ENCODE assay signal across 11 cellular contexts in the genomic region with DNA sequence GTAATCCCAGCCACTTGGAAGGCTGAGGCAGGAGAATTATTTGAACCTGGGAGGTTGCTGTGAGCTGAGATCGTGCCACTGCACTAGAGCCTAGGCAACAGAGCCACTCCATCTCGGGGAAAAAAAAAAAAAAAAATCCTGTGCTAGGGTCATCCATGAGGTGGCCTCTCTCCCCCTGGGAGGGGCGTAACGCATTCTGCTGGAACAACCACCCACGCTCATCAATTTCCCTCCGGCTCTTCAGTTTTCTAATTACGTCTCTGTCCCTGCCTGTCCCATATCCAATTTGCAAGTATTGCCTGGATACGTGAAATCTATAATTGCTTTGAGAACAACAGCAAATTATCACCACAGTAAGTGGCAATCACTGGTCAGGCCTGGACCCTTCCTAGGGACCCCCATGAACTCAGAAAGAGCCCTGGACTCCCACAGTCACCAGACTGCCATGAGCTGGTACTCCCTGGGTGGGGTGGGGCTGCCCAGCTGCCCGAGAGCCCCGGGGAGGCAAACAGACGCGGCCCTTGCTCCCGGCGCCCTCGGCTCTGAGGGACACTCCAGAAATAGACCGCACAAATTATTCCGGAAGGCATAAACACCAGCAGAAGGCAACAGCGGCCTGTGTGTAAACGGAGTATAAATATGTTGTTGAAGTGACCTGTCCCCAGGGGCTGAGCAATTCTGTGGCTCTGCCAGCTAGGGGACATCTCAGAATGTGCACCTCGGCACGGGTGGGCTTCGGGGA. TPM values are rescaled to one million over a fixed set of nuclear protein-coding genes. Genes with fewer than 3 reads are reported as not detected.
A peak's percentile ranks its signal among the peaks of the same experiment; 100 is the strongest.
DNase-seq lines count a peak whose midpoint lies in the region; ATAC-seq and TF ChIP-seq lines count a peak whose summit lies in the region.
"Not testable (repeated sequence)": the region's sequence is repeated elsewhere in the genome, so short reads cannot be mapped to it uniquely, and the experiment has no call there.
"Had no signal": no experiment of that assay in that cellular context is flagged by ENCODE, and none has a peak within 500 bp of the region (broad histone marks: within the 10 kb centered on the region; RNA-seq: fewer than 3 reads in every experiment).

No MANE protein-coding gene starts in this region.

- not testable (repeated sequence) for TF ChIP-seq CTCF in brain (conservative IDR thresholded peaks at IDR 0.05); glutamatergic neuron (IDR thresholded peaks at IDR 0.05; ENCODE audit: partially characterized antibody, unreplicated experiment)

- intact Hi-C loops in left colon (cut with DNase I, micrococcal nuclease), result not testable (repeated sequence)

- peaks cover 38% of the 10 kb centered on the region for H3K4me1 Mint-ChIP-seq in brain
- not testable (repeated sequence) for H3K4me1 Mint-ChIP-seq in glutamatergic neuron (ENCODE audit: low read depth, unreplicated experiment)

- H3K27me3 Mint-ChIP-seq in brain, result not testable (repeated sequence)
- H3K27me3 Mint-ChIP-seq in glutamatergic neuron (ENCODE audit: unreplicated experiment), result peaks cover 14% of the 10 kb centered on the region

- H3K4me3 Mint-ChIP-seq in brain, result peak overlapping the region in 2 of 5 experiments; percentile 10 to 57
- peak overlapping the region; percentile 77 for H3K4me3 Mint-ChIP-seq in glutamatergic neuron (ENCODE audit: unreplicated experiment)

- ATAC-seq in left colon, result peak; percentile 42

- peak overlapping the region; percentile 86 for H3K27ac ChIP-seq in temporal lobe (ENCODE audit: low read depth, low read length)

- not testable (repeated sequence) for H3K9me3 Mint-ChIP-seq in brain; glutamatergic neuron (ENCODE audit: unreplicated experiment)

- DNase-seq in DMS153 treated with DMSO at 0.1 percent for 48 hours (lab: John Stamatoyannopoulos, UW; ENCODE audit: unreplicated experiment) (peak; percentile 20), NCI-H1436 (lab: John Stamatoyannopoulos, UW) (peak; percentile 13), NCI-H748 (lab: John Stamatoyannopoulos, UW; ENCODE audit: unreplicated experiment) (peak; percentile 54), glutamatergic neuron (peak; percentile 54), renal cortical epithelial cell (ENCODE audit: low read depth) (peak; percentile 26)
- not testable (repeated sequence) for DNase-seq in left colon

- H3K36me3 Mint-ChIP-seq in brain, result peaks cover 35% of the 10 kb centered on the region
- not testable (repeated sequence) for H3K36me3 Mint-ChIP-seq in glutamatergic neuron (ENCODE audit: unreplicated experiment)

- peak overlapping the region in 4 of 5 experiments; percentile 17 to 95 (median 62) for H3K27ac Mint-ChIP-seq in brain
- peak overlapping the region; percentile 81 for H3K27ac Mint-ChIP-seq in glutamatergic neuron (ENCODE audit: unreplicated experiment)

RNA-seq across cellular contexts. Expression of a gene that starts 17.5 kb away (rescaled TPM):
- polyA plus RNA-seq in brain (ENCODE audit: insufficient read depth, low read depth, low replicate concordance), result 0.22 TPM
- not detected for total RNA-seq in glutamatergic neuron (ENCODE audit: unreplicated experiment)
- 1 to 10 TPM in 1 of 2 donors, not detected in 1; 1.1 TPM for total RNA-seq in left colon
- total RNA-seq in renal cortical epithelial cell, result not detected in 2 replicates
- total RNA-seq in temporal lobe, result not detected
- total RNA-seq: A673, IMR-90, smooth muscle cell had no signal
- polyA plus RNA-seq: IMR-90, smooth muscle cell had no signal

RNA-seq across cellular contexts. Expression of a gene that starts 59.5 kb away (rescaled TPM):
- 8.9 TPM for polyA plus RNA-seq in brain (ENCODE audit: insufficient read depth, low read depth, low replicate concordance)
- total RNA-seq in glutamatergic neuron (ENCODE audit: unreplicated experiment) (1.1 TPM), left colon (1 to 10 TPM; 1.2 to 2.0 TPM), renal cortical epithelial cell (not detected in 2 replicates), temporal lobe (0.74 TPM)
